8 cellular contexts compared by ENCODE assay signal in the genomic region with DNA sequence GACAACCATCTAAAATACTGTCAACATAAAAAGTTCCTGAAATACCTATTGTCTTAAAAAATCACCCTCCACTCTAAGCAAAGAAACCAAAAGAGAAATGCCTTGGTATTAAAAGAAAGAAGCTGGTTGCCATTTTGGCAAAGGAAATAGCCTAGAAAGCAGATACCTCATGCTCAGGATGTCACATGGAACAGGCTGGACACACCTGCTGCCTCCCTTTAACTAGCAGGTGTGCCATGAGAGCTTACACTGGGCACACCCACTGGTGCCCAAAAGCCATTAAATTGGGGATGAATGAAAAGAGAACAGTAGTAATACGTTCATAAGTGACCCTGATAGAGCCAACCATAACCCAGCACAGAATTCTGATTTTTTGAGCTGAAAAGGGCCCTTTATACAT. TPM values are rescaled to one million over a fixed set of nuclear protein-coding genes. Genes with fewer than 3 reads are reported as not detected.
A peak's percentile ranks its signal among the peaks of the same experiment; 100 is the strongest.
DNase-seq lines count a peak whose midpoint lies in the region; ATAC-seq and TF ChIP-seq lines count a peak whose summit lies in the region.

No MANE protein-coding gene starts in this region.

- no peak overlapping the region for H3K27ac ChIP-seq in tibial artery
- H3K27ac ChIP-seq in effector memory CD4-positive, alpha-beta T cell (ENCODE audit: insufficient read depth, low read length, poor library complexity, severe bottlenecking), result no peak overlapping the region

- ATAC-seq in activated T-cell treated with anti-CD3 and anti-CD28 coated beads, Interleukin-2, amount 50 U/mL, for 72 hours (replicated peaks in 1 of 2), result no peak

- intact Hi-C loops in tibial artery (cut with DNase I; ENCODE audit: low total_unique reads), result no loop called here

- H3K4me1 Mint-ChIP-seq in activated T-cell treated with anti-CD3 and anti-CD28 coated beads, Interleukin-2, amount 50 U/mL, for 72 hours (ENCODE audit: low read depth), result peaks cover 52% of the 10 kb centered on the region
- H3K4me1 Mint-ChIP-seq in glutamatergic neuron (ENCODE audit: low read depth, unreplicated experiment), result no peaks in the 10 kb centered on the region

- H3K27ac Mint-ChIP-seq in activated T-cell treated with anti-CD3 and anti-CD28 coated beads, Interleukin-2, amount 50 U/mL, for 72 hours, result no peak overlapping the region
- peak overlapping the region; percentile 8 for H3K27ac Mint-ChIP-seq in glutamatergic neuron (ENCODE audit: unreplicated experiment)

- H3K27me3 Mint-ChIP-seq in activated T-cell treated with anti-CD3 and anti-CD28 coated beads, Interleukin-2, amount 50 U/mL, for 72 hours (ENCODE audit: low read depth), result peaks cover 10% of the 10 kb centered on the region
- H3K27me3 Mint-ChIP-seq in glutamatergic neuron (ENCODE audit: unreplicated experiment), result peaks cover 12% of the 10 kb centered on the region

- peaks cover 0 to 2% of the 10 kb centered on the region in 2 donors for H3K36me3 Mint-ChIP-seq in activated T-cell treated with anti-CD3 and anti-CD28 coated beads, Interleukin-2, amount 50 U/mL, for 72 hours (ENCODE audit: insufficient read depth in 2 of 2)
- H3K36me3 Mint-ChIP-seq in glutamatergic neuron (ENCODE audit: unreplicated experiment), result no peaks in the 10 kb centered on the region

- H3K9me3 ChIP-seq in tibial artery, result no peaks in the 10 kb centered on the region
- no peaks in the 10 kb centered on the region for H3K9me3 ChIP-seq in effector memory CD4-positive, alpha-beta T cell (ENCODE audit: control insufficient read depth, low read length)

- peaks cover 0 to 20% (median 11%) of the 10 kb centered on the region in 4 donors for H3K4me1 ChIP-seq in tibial artery
- peaks cover 20% of the 10 kb centered on the region for H3K4me1 ChIP-seq in effector memory CD4-positive, alpha-beta T cell (ENCODE audit: control insufficient read depth, insufficient read depth, low read length, poor library complexity, severe bottlenecking)

- peak overlapping the region; percentile 69 to 85 for H3K4me3 ChIP-seq in tibial artery
- H3K4me3 ChIP-seq in effector memory CD4-positive, alpha-beta T cell (ENCODE audit: insufficient read depth, low read depth, low read length, poor library complexity, severe bottlenecking), result no peak overlapping the region

- H3K9me3 Mint-ChIP-seq in activated T-cell treated with anti-CD3 and anti-CD28 coated beads, Interleukin-2, amount 50 U/mL, for 72 hours, result no peaks in the 10 kb centered on the region
- peaks cover 7% of the 10 kb centered on the region for H3K9me3 Mint-ChIP-seq in glutamatergic neuron (ENCODE audit: unreplicated experiment)

- TF ChIP-seq CTCF in glutamatergic neuron (IDR thresholded peaks at IDR 0.05; ENCODE audit: partially characterized antibody, unreplicated experiment) (no peak), tibial artery (IDR thresholded peaks at IDR 0.05) (no peak)

- peak overlapping the region; percentile 90 to 91 for H3K4me3 Mint-ChIP-seq in activated T-cell treated with anti-CD3 and anti-CD28 coated beads, Interleukin-2, amount 50 U/mL, for 72 hours
- H3K4me3 Mint-ChIP-seq in glutamatergic neuron (ENCODE audit: unreplicated experiment), result peak overlapping the region; percentile 90

- no peaks in the 10 kb centered on the region for H3K27me3 ChIP-seq in tibial artery
- H3K27me3 ChIP-seq in effector memory CD4-positive, alpha-beta T cell (replicated peaks; ENCODE audit: control insufficient read depth, insufficient read depth, low read length, poor library complexity, severe bottlenecking), result no peaks in the 10 kb centered on the region

- no peaks in the 10 kb centered on the region for H3K36me3 ChIP-seq in tibial artery
- no peaks in the 10 kb centered on the region for H3K36me3 ChIP-seq in effector memory CD4-positive, alpha-beta T cell (ENCODE audit: control insufficient read depth, insufficient read depth, low read length)

- DNase-seq in activated T-cell treated with anti-CD3 and anti-CD28 coated beads, Interleukin-2, amount 50 U/mL, for 72 hours, result no peak
- DNase-seq in activated T-cell treated with anti-CD3 and anti-CD28 coated beads for 4 hours, result no peak
- DNase-seq in RPMI8226, result peak; percentile 61
- no peak for DNase-seq in glutamatergic neuron
- no peak for DNase-seq in tibial artery
- DNase-seq in central memory CD4-positive, alpha-beta T cell, result no peak
- no peak for DNase-seq in AML-193 (lab: John Stamatoyannopoulos, UW)
- no peak for DNase-seq in effector memory CD4-positive, alpha-beta T cell

RNA-seq across cellular contexts. Expression of a gene that starts 1.5 kb away (rescaled TPM):
- 10 to 100 TPM; 21.4 to 22.2 TPM for total RNA-seq in activated T-cell treated with anti-CD3 and anti-CD28 coated beads, Interleukin-2, amount 50 U/mL, for 72 hours
- total RNA-seq in glutamatergic neuron (ENCODE audit: unreplicated experiment), result 20.4 TPM
